In genomic region chr17:48307814-48308411, GRCh38 we compare ENCODE assay signal across 8 cellular contexts.
DNase-seq lines count a peak whose midpoint lies in the region; ATAC-seq, FAIRE-seq and TF ChIP-seq lines count a peak whose summit lies in the region.

No MANE protein-coding gene starts in this region.

- FAIRE-seq in RCC 7860 (lab: Jason Lieb, UNC): peak; percentile 71
- no peak for FAIRE-seq in frontal cortex (lab: Jason Lieb, UNC)

- ATAC-seq in left cardiac atrium (peak in 1 of 2 donors; percentile 51), GM21786 (IDR thresholded peaks at IDR 0.05; ENCODE audit: unreplicated experiment) (no peak)

- CTCF ChIA-PET in Calu3 (lab: Charles Lee): interaction anchor here (0.6 to 3.1 kb wide), 28 partner anchors 11 to 311 kb away, joined by 3 to 56 read pairs (median 4); partner anchors contain the start of gene HOXB5
- CTCF ChIA-PET in activated naive CD4-positive, alpha-beta T cell treated with anti-CD3 and anti-CD28 coated beads for 36 hours (lab: Charles Lee): interaction anchor here (0.6 to 2.7 kb wide), 16 partner anchors 9 to 576 kb away, joined by 3 to 14 read pairs (median 3); no protein-coding TSS in a partner anchor

- DNase-seq in Calu3 (peak; percentile 79), HUDEP-2 (lab: John Stamatoyannopoulos, UW; ENCODE audit: unreplicated experiment in 76 of 76) (peak in 43 of 76 experiments; percentile 1 to 63 (median 16)), RCC 7860 (ENCODE audit: low spot score) (peak; percentile 43), left cardiac atrium (peak; percentile 32), skeletal muscle cell (ENCODE audit: low read depth) (peak; percentile 13), frontal cortex (ENCODE audit: low spot score in 2 of 2) (no peak)
- DNase-seq in activated naive CD4-positive, alpha-beta T cell treated with anti-CD3 and anti-CD28 coated beads for 36 hours: peak; percentile 67

- peak; percentile 95 for TF ChIP-seq CTCF in Calu3 (IDR thresholded peaks at IDR 0.05; ENCODE audit: unreplicated experiment)

- BruUV-seq in Calu3 (replicated peaks; lab: Mats Ljungman, UMichigan): no TSS peak

- H3K27ac Mint-ChIP-seq in Calu3 (ENCODE audit: unreplicated experiment): no peak overlapping the region
- no peak overlapping the region for H3K27ac Mint-ChIP-seq in activated naive CD4-positive, alpha-beta T cell treated with anti-CD3 and anti-CD28 coated beads for 36 hours

- no peaks in the 10 kb centered on the region for H3K9me3 Mint-ChIP-seq in Calu3 (ENCODE audit: low read depth, unreplicated experiment)
- H3K9me3 Mint-ChIP-seq in activated naive CD4-positive, alpha-beta T cell treated with anti-CD3 and anti-CD28 coated beads for 36 hours: no peaks in the 10 kb centered on the region

- H3K4me3 Mint-ChIP-seq in Calu3 (ENCODE audit: low read depth, unreplicated experiment): no peak overlapping the region
- H3K4me3 Mint-ChIP-seq in activated naive CD4-positive, alpha-beta T cell treated with anti-CD3 and anti-CD28 coated beads for 36 hours: no peak overlapping the region

- no peak overlapping the region for H3K4me3 ChIP-seq in skeletal muscle cell (ENCODE audit: low read depth, low read length)

- intact Hi-C loops in Calu3 (cut with micrococcal nuclease; ENCODE audit: unreplicated experiment): loop anchor here (5.0 kb wide), 2 partner anchors 46 to 309 kb away; partner anchors contain the start of gene HOXB8
- intact Hi-C loops in activated naive CD4-positive, alpha-beta T cell treated with anti-CD3 and anti-CD28 coated beads for 36 hours (cut with micrococcal nuclease): no loop called here
- intact Hi-C loops in left cardiac atrium (cut with DNase I): no loop called here

- no peaks in the 10 kb centered on the region for H3K36me3 Mint-ChIP-seq in Calu3 (ENCODE audit: insufficient read depth, unreplicated experiment)
- no peaks in the 10 kb centered on the region for H3K36me3 Mint-ChIP-seq in activated naive CD4-positive, alpha-beta T cell treated with anti-CD3 and anti-CD28 coated beads for 36 hours (ENCODE audit: low read depth)

- H3K27me3 Mint-ChIP-seq in Calu3 (ENCODE audit: unreplicated experiment): no peaks in the 10 kb centered on the region
- no peaks in the 10 kb centered on the region for H3K27me3 Mint-ChIP-seq in activated naive CD4-positive, alpha-beta T cell treated with anti-CD3 and anti-CD28 coated beads for 36 hours (ENCODE audit: low read depth)

- H3K4me1 Mint-ChIP-seq in Calu3 (ENCODE audit: low read depth, unreplicated experiment): peaks cover 30% of the 10 kb centered on the region
- H3K4me1 Mint-ChIP-seq in activated naive CD4-positive, alpha-beta T cell treated with anti-CD3 and anti-CD28 coated beads for 36 hours (ENCODE audit: low read depth): peaks cover 18% of the 10 kb centered on the region

Comparison
In these comparisons a context has a peak if more than half of its experiments do, and no peak if none do; other contexts are left out.
1. DNase-seq: peak in Calu3 (single experiment), HUDEP-2 (43 of 76), RCC 7860 (single experiment), activated naive CD4-positive, alpha-beta T cell treated with anti-CD3 and anti-CD28 coated beads for 36 hours (single experiment), left cardiac atrium (single experiment) and skeletal muscle cell (single experiment); none in frontal cortex (0 of 2).